7 cellular contexts compared by ENCODE assay signal in genomic region chr13:114128624-114129522, GRCh38. TPM values are rescaled to one million over a fixed set of nuclear protein-coding genes. Genes with fewer than 3 reads are reported as not detected.
DNase-seq lines count a peak whose midpoint lies in the region; ATAC-seq, FAIRE-seq and TF ChIP-seq lines count a peak whose summit lies in the region.

No MANE protein-coding gene starts in this region.

- intact Hi-C loops in kidney (cut with DNase I), result no loop called here

- DNase-seq in T-helper 1 cell (peak; percentile 71 to 91 (median 78)), kidney (peak; percentile 94), SHP77 (lab: John Stamatoyannopoulos, UW) (no peak)
- DNase-seq in stimulated activated CD4-positive, alpha-beta T cell treated with anti-CD3 and anti-CD28 coated beads, Interleukin-1b, Interleukin-23, amount 100 ng/mL, for 48 hours, result peak; percentile 93

- H3K4me1 ChIP-seq in kidney (ENCODE audit: control insufficient read depth in 1 of 2, insufficient read depth in 1 of 2, low read depth in 1 of 2, low read length in 2 of 2), result peaks cover 36 to 44% of the 10 kb centered on the region in 2 donors

- no peak for TF ChIP-seq CTCF in kidney (IDR thresholded peaks at IDR 0.05; ENCODE audit: borderline replicate concordance, extremely low read depth, insufficient read depth)

- 23 to 53% (median 24%) methylated on average over 37 of the region's 37 CpGs for WGBS in adipose tissue, 3 donors

- peak overlapping the region in 1 of 2 donors; percentile 30 for H3K4me3 ChIP-seq in kidney (ENCODE audit: low read length in 2 of 2)

- peak overlapping the region; percentile 0 to 19 for H3K9ac ChIP-seq in kidney (ENCODE audit: low read length in 2 of 2)

- no peaks in the 10 kb centered on the region for H3K36me3 ChIP-seq in kidney (ENCODE audit: control insufficient read depth in 1 of 2, insufficient read depth in 2 of 2, low read length in 2 of 2)

- peak; percentile 53 for ATAC-seq in GM19043 (IDR thresholded peaks at IDR 0.05; ENCODE audit: low read depth, unreplicated experiment)
- peak; percentile 57 for ATAC-seq in HG03175 (IDR thresholded peaks at IDR 0.05; ENCODE audit: unreplicated experiment)

- H3K9me3 ChIP-seq in kidney (ENCODE audit: control insufficient read depth in 1 of 2, low read length in 2 of 2), result no peaks in the 10 kb centered on the region

- peak; percentile 51 for FAIRE-seq in kidney (lab: Jason Lieb, UNC)

- H3K27ac ChIP-seq in adipose tissue (ENCODE audit: low read depth, low read length), result peak overlapping the region; percentile 5
- H3K27ac ChIP-seq in kidney (ENCODE audit: low read depth in 2 of 2, low read length in 2 of 2), result peak overlapping the region; percentile 62 to 76

RNA-seq across cellular contexts. Expression of gene RASA3, which starts 3.5 kb away (rescaled TPM):
- polyA plus RNA-seq in adipose tissue (10 to 100 TPM; 14.8 to 62.0 (median 20.9) TPM), kidney (ENCODE audit: insufficient read depth, low read depth, low replicate concordance) (4.2 TPM)
- 28.8 TPM for total RNA-seq in kidney

RNA-seq across cellular contexts. Expression of gene CFAP97D2, which starts 50.2 kb away (rescaled TPM):
- polyA plus RNA-seq in adipose tissue (1 to 10 TPM in 1 of 3 donors, not detected in 2; 5.1 TPM), kidney (ENCODE audit: insufficient read depth, low read depth, low replicate concordance) (not detected)
- not detected for total RNA-seq in kidney

Comparison
In these comparisons a context has a peak if more than half of its experiments do, and no peak if none do; other contexts are left out.
1. DNase-seq: peak in T-helper 1 cell (5 of 5), kidney (single experiment) and stimulated activated CD4-positive, alpha-beta T cell treated with anti-CD3 and anti-CD28 coated beads, Interleukin-1b, Interleukin-23, amount 100 ng/mL, for 48 hours (single experiment); none in SHP77 (0 of 2).